In genomic region chr2:62201307-62201706, GRCh38 we compare ENCODE assay signal across 1 cellular context.
TF ChIP-seq lines count a peak whose summit lies in the region.

No MANE protein-coding gene starts in this region.

TF ChIP-seq in HEK293, 187 proteins besides CTCF, POLR2A, EP300 and RAD21 (continued from another document and continues in another):
- TF ChIP-seq SP7 (tag by site-specific recombination; IDR thresholded peaks at IDR 0.05) = 0 out of 2 replicates have a peak, but pooled peaks have one; percentile 39
- TF ChIP-seq ZSCAN30 (tag by site-specific recombination; IDR thresholded peaks at IDR 0.05) = no peak
- TF ChIP-seq ZFP3 (tag by site-specific recombination; IDR thresholded peaks at IDR 0.05; ENCODE audit: low read depth) = no peak
- no peak for TF ChIP-seq ZNF10 (tag by site-specific recombination; IDR thresholded peaks at IDR 0.05)
- no peak for TF ChIP-seq REST (tag by site-specific recombination; IDR thresholded peaks at IDR 0.05)
- TF ChIP-seq ZNF549 (tag by site-specific recombination; IDR thresholded peaks at IDR 0.05) = no peak
- TF ChIP-seq HOXA7 (CRISPR knock-in tag; IDR thresholded peaks at IDR 0.05; ENCODE audit: borderline replicate concordance) = no peak
- no peak for TF ChIP-seq ZNF155 (tag by site-specific recombination; IDR thresholded peaks at IDR 0.05)
- TF ChIP-seq ZNF341 (tag by site-specific recombination; IDR thresholded peaks at IDR 0.05; ENCODE audit: low read depth) = no peak
- TF ChIP-seq ZNF23 (tag by site-specific recombination; IDR thresholded peaks at IDR 0.05; ENCODE audit: borderline replicate concordance) = no peak
- no peak for TF ChIP-seq ZNF324 (tag by site-specific recombination; IDR thresholded peaks at IDR 0.05)
- no peak for TF ChIP-seq ZNF391 (tag by site-specific recombination; IDR thresholded peaks at IDR 0.05; ENCODE audit: borderline replicate concordance, low read depth)
- TF ChIP-seq ZNF521 (tag by site-specific recombination; IDR thresholded peaks at IDR 0.05) = no peak
- TF ChIP-seq ZNF514 (tag by site-specific recombination; IDR thresholded peaks at IDR 0.05) = no peak
- TF ChIP-seq ZBTB20 (tag by site-specific recombination; IDR thresholded peaks at IDR 0.05) = no peak
- TF ChIP-seq ZNF311 (tag by site-specific recombination; IDR thresholded peaks at IDR 0.05; ENCODE audit: borderline replicate concordance) = no peak
- TF ChIP-seq ZNF664 (tag by site-specific recombination; IDR thresholded peaks at IDR 0.05) = no peak
- TF ChIP-seq ZNF791 (tag by site-specific recombination; IDR thresholded peaks at IDR 0.05) = no peak
- no peak for TF ChIP-seq ZBTB1 (tag by site-specific recombination; IDR thresholded peaks at IDR 0.05)
- no peak for TF ChIP-seq ZNF148 (tag by site-specific recombination; IDR thresholded peaks at IDR 0.05; ENCODE audit: borderline replicate concordance)
- no peak for TF ChIP-seq EGR2 (tag by site-specific recombination; IDR thresholded peaks at IDR 0.05; ENCODE audit: low read depth)
- no peak for TF ChIP-seq ZNF585B (tag by site-specific recombination; IDR thresholded peaks at IDR 0.05)
- TF ChIP-seq ZNF513 (tag by site-specific recombination; IDR thresholded peaks at IDR 0.05) = no peak
- no peak for TF ChIP-seq KLF1 (tag by site-specific recombination; IDR thresholded peaks at IDR 0.05)
- TF ChIP-seq ZNF211 (tag by site-specific recombination; IDR thresholded peaks at IDR 0.05; ENCODE audit: low read depth) = no peak
- no peak for TF ChIP-seq ZNF529 (tag by site-specific recombination; IDR thresholded peaks at IDR 0.05; ENCODE audit: insufficient replicate concordance)
- TF ChIP-seq INSM2 (tag by site-specific recombination; IDR thresholded peaks at IDR 0.05) = 0 out of 2 replicates have a peak, but pooled peaks have one; percentile 22
- TF ChIP-seq ZXDB (tag by site-specific recombination; IDR thresholded peaks at IDR 0.05) = peak; percentile 26; the same call in 1 of the 2 replicates
- TF ChIP-seq ZNF24 (tag by site-specific recombination; IDR thresholded peaks at IDR 0.05) = peak; percentile 55; the same call in 1 of the 2 replicates
- TF ChIP-seq ZNF677 (tag by site-specific recombination; IDR thresholded peaks at IDR 0.05) = no peak
- no peak for TF ChIP-seq ZNF571 (tag by site-specific recombination; IDR thresholded peaks at IDR 0.05)
- TF ChIP-seq MEIS1 (CRISPR knock-in tag; IDR thresholded peaks at IDR 0.05; ENCODE audit: borderline replicate concordance) = no peak
- peak; percentile 31 for TF ChIP-seq ZBTB17 (tag by site-specific recombination; IDR thresholded peaks at IDR 0.05)
- TF ChIP-seq ATF2 (tag by site-specific recombination; IDR thresholded peaks at IDR 0.05; ENCODE audit: low read depth) = no peak
- no peak for TF ChIP-seq ZNF639 (tag by site-specific recombination; IDR thresholded peaks at IDR 0.05)
- TF ChIP-seq ZNF350 (tag by site-specific recombination; IDR thresholded peaks at IDR 0.05) = no peak
- TF ChIP-seq ZNF747 (tag by site-specific recombination; IDR thresholded peaks at IDR 0.05) = no peak
- TF ChIP-seq ZNF660 (tag by site-specific recombination; IDR thresholded peaks at IDR 0.05) = no peak
- no peak for TF ChIP-seq ZNF133 (tag by site-specific recombination; IDR thresholded peaks at IDR 0.05)
- no peak for TF ChIP-seq ZNF394 (tag by site-specific recombination; IDR thresholded peaks at IDR 0.05; ENCODE audit: borderline replicate concordance)
- no peak for TF ChIP-seq ZNF112 (tag by site-specific recombination; IDR thresholded peaks at IDR 0.05)
- TF ChIP-seq ZNF558 (tag by site-specific recombination; IDR thresholded peaks at IDR 0.05) = 0 out of 2 replicates have a peak, but pooled peaks have one; percentile 14
- TF ChIP-seq HIC1 (tag by site-specific recombination; IDR thresholded peaks at IDR 0.05) = no peak
- TF ChIP-seq KLF8 (tag by site-specific recombination; IDR thresholded peaks at IDR 0.05) = no peak
- TF ChIP-seq ZBTB48 (tag by site-specific recombination; IDR thresholded peaks at IDR 0.05) = no peak
- no peak for TF ChIP-seq PBX3 (CRISPR knock-in tag; IDR thresholded peaks at IDR 0.05)
- peak; percentile 43 for TF ChIP-seq FEZF1 (tag by site-specific recombination; IDR thresholded peaks at IDR 0.05)
- TF ChIP-seq ZNF488 (tag by site-specific recombination; IDR thresholded peaks at IDR 0.05) = no peak
- TF ChIP-seq ZNF114 (tag by site-specific recombination; IDR thresholded peaks at IDR 0.05) = no peak
- TF ChIP-seq ZNF621 (tag by site-specific recombination; IDR thresholded peaks at IDR 0.05) = no peak
- TF ChIP-seq ZIC2 (tag by site-specific recombination; IDR thresholded peaks at IDR 0.05) = no peak
